ENCODE assay signal across 35 cellular contexts in genomic region chr10:1708746-1709145, GRCh38. TPM values are rescaled to one million over a fixed set of nuclear protein-coding genes. Genes with fewer than 3 reads are reported as not detected.
"Had no signal": no experiment of that assay in that cellular context is flagged by ENCODE, and none has a peak within 500 bp of the region (broad histone marks: within the 10 kb centered on the region; RNA-seq: fewer than 3 reads in every experiment).

No MANE protein-coding gene starts in this region.

- H3K36me3 ChIP-seq: MG63 had no signal

- DNase-seq: Karpas-422, Kasumi-1, KG1, MG63, MM.1S, MV-4-11, NCI-H1048, NCI-H1092, NCI-H1092 treated with DMSO at 0.1 percent for 48 hours, NCI-H1105, NCI-H1105 treated with DMSO at 0.1 percent for 48 hours, NCI-H1417, NCI-H1417 treated with DMSO at 0.1 percent for 48 hours, NCI-H1436, NCI-H1436 treated with DMSO at 0.1 percent for 48 hours, NCI-H146, NCI-H1694, NCI-H1694 treated with DMSO at 0.1 percent for 48 hours, NCI-H187, NCI-H187 treated with DMSO at 0.1 percent for 48 hours, NCI-H1930, NCI-H2029, NCI-H2029 treated with DMSO at 0.1 percent for 48 hours, NCI-H2081, NCI-H2081 treated with DMSO at 0.1 percent for 48 hours, NCI-H2107, NCI-H2171, NCI-H2171 treated with DMSO at 0.1 percent for 48 hours, NCI-H2227 treated with DMSO at 0.1 percent for 48 hours, NCI-H226, NCI-H345, NCI-H446, NCI-H446 treated with DMSO at 0.1 percent for 48 hours had no signal

- H3K27ac ChIP-seq: KMS-11 had no signal

- H3K27me3 ChIP-seq: MG63 had no signal

- H3K4me3 ChIP-seq: MG63 had no signal

- H3K9me3 ChIP-seq: MG63 had no signal

RNA-seq across cellular contexts. Expression of gene ADARB2, which starts 28.6 kb away (rescaled TPM):
- total RNA-seq: M059J had no signal
